In the genomic region with DNA sequence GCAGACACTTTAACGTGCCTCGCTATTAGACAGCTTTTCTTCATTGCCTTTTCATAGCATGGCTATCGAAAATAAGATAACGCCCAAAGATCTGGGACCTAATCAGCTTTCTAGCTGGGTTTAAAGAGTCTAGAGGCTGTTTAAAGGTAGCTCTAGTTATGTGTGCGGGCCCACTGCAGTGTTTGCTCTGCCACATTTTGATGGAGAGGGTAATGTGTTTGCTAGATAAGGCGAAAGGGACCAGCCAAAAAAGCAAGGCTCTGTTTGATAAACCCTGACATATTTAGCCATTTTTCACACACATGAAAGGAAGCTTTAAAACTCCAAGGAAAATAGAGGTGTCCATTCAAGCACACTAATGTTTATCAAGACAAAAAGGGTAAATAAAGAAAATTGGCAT, we compare ENCODE assay signal across 21 cellular contexts.
"Had no signal": no experiment of that assay in that cellular context is flagged by ENCODE, and none has a peak within 500 bp of the region (broad histone marks: within the 10 kb centered on the region; RNA-seq: fewer than 3 reads in every experiment).

No MANE protein-coding gene starts in this region.

- H3K36me3 ChIP-seq: esophagus muscularis mucosa, gastroesophageal sphincter, heart left ventricle, ovary, right lobe of liver, suprapubic skin, vagina had no signal

- H3K4me1 ChIP-seq: foreskin keratinocyte, vagina had no signal

- H3K27me3 ChIP-seq: ovary, vagina had no signal

- H3K27ac ChIP-seq: dorsolateral prefrontal cortex, esophagus muscularis mucosa, foreskin keratinocyte, gastroesophageal sphincter, heart left ventricle, hepatocyte, ovary, right lobe of liver, suprapubic skin, vagina had no signal

- H3K9me3 ChIP-seq: esophagus muscularis mucosa, gastroesophageal sphincter, ovary, right lobe of liver, suprapubic skin, vagina had no signal

- H3K4me3 ChIP-seq: dorsolateral prefrontal cortex, esophagus muscularis mucosa, gastroesophageal sphincter, heart left ventricle, hepatocyte, lung, ovary, right lobe of liver, suprapubic skin, vagina had no signal

- DNase-seq: dorsolateral prefrontal cortex; effector CD4-positive, alpha-beta T cell; foreskin keratinocyte; heart left ventricle; kidney; natural killer cell; occipital lobe; ovary; right lobe of liver; small intestine; stimulated activated CD4-positive, alpha-beta T cell treated with anti-CD3 and anti-CD28 coated beads, Interleukin-15, amount 100 ng/mL, for 24 hours; stimulated activated CD4-positive, alpha-beta T cell treated with anti-CD3 and anti-CD28 coated beads, Interleukin-2, amount 100 ng/mL, for 48 hours; stimulated activated naive B cell treated with anti-CD40 and anti-IgM and Interleukin-4, amounts not matched to agents 10 μg/mL and 1 μg/mL and 100 μg/mL, for 72 hours; trophoblast cell had no signal

- ATAC-seq: gastroesophageal sphincter; heart left ventricle; left lobe of liver; natural killer cell; right lobe of liver; stimulated activated naive B cell treated with anti-CD40 and anti-IgM and Interleukin-4, amounts not matched to agents 10 μg/mL and 1 μg/mL and 100 μg/mL, for 72 hours had no signal
